ENCODE assay signal across 8 cellular contexts in the genomic region with DNA sequence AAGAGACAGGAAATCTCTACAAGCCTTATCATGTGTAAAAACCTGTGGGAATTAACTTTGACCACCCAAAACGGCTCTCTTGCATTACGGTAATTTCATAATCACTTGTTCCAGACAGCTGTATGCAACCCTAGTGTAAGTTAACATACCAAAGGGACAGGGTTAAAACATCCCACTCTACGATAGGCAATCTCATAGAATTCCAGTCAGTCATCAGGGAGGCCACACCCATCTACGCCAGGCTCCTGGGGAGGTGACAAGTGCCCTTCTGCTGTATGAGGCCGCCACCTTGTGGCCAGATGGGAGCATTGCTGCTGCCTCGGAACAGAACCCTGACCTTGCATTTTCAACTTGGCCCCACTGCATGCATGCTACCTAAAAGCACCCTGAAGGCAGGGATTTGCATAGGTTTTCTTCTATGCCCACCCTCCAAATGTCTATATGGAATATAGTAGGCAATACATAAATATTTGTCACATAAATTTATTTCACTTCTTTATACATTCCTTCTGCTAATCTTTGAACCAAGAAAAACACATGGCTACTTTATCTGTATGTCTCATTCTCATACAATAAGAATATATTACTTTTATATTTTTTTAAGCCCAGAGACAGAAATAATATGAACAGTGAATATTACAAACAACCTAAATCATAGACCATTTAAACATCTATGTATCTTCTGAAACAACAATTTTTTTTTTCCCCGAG. TPM values are rescaled to one million over a fixed set of nuclear protein-coding genes. Genes with fewer than 3 reads are reported as not detected.
DNase-seq lines count a peak whose midpoint lies in the region; ATAC-seq and TF ChIP-seq lines count a peak whose summit lies in the region.

No MANE protein-coding gene starts in this region.

- WGBS in lung, 2 donors = 14 to 17% methylated on average over 7 of the region's 7 CpGs

- ATAC-seq in GM18858 (IDR thresholded peaks at IDR 0.05; ENCODE audit: unreplicated experiment) = peak; percentile 80
- peak; percentile 97 for ATAC-seq in lung (ENCODE audit: insufficient read depth, low FRiP score)

- H3K27ac ChIP-seq in dorsolateral prefrontal cortex = peak overlapping the region in 1 of 59 donors; percentile 31
- no peak overlapping the region for H3K27ac ChIP-seq in lung (ENCODE audit: low read depth in 1 of 2, low read length in 1 of 2)

- TF ChIP-seq CTCF in dorsolateral prefrontal cortex (IDR thresholded peaks at IDR 0.05 in 54 of 56, conservative IDR thresholded peaks at IDR 0.05 in 2 of 56; ENCODE audit: low read depth in 1 of 56, partially characterized antibody in 56 of 56) (peak; percentile 98 to 100 (median 100)), lung (IDR thresholded peaks at IDR 0.05; ENCODE audit: control extremely low read depth, extremely low read depth) (peak; percentile 100)

- H3K36me3 ChIP-seq in lung (ENCODE audit: control insufficient read depth in 2 of 2, insufficient read depth in 2 of 2, low read length in 2 of 2) = no peaks in the 10 kb centered on the region

- H3K27me3 ChIP-seq in dorsolateral prefrontal cortex = no peaks in the 10 kb centered on the region
- H3K27me3 ChIP-seq in lung (ENCODE audit: control insufficient read depth, insufficient read depth) = no peaks in the 10 kb centered on the region

- no peaks in the 10 kb centered on the region for H3K4me1 ChIP-seq in lung (ENCODE audit: control insufficient read depth in 2 of 2, insufficient read depth in 2 of 2, low read length in 2 of 2)

- DNase-seq in A172 (ENCODE audit: low spot score) (peak; percentile 96), HPDE6-E6E7 (ENCODE audit: extremely low spot score) (peak; percentile 90), NCI-H82 treated with DMSO at 0.1 percent for 48 hours (lab: John Stamatoyannopoulos, UW; ENCODE audit: unreplicated experiment) (peak; percentile 88), dorsolateral prefrontal cortex (peak; percentile 81 to 92 (median 87)), lung (ENCODE audit: low spot score) (peak; percentile 91)
- DNase-seq in activated CD4-positive, alpha-beta T cell treated with anti-CD3 and anti-CD28 coated beads, Interleukin-2, amount 50 U/mL, for 4 hours = peak; percentile 83 to 84
- peak; percentile 60 for DNase-seq in stimulated activated CD8-positive, alpha-beta memory T cell treated with anti-CD3 and anti-CD28 coated beads, Interleukin-12 subunit alpha, Interleukin-12 subunit beta, amount 100 ng/mL, for 24 hours (ENCODE audit: extremely low read depth)

- intact Hi-C loops in dorsolateral prefrontal cortex (cut with DNase I) = loop anchor here in 1 of 2 donors (5.0 kb wide), 1 partner anchor 34 kb away; no protein-coding TSS in a partner anchor

- no peaks in the 10 kb centered on the region for H3K9me3 ChIP-seq in lung (ENCODE audit: control insufficient read depth in 2 of 2, insufficient read depth in 1 of 2, low read length in 1 of 2)

- H3K4me3 ChIP-seq in dorsolateral prefrontal cortex (peak overlapping the region in 7 of 59 donors; percentile 3 to 34 (median 18)), lung (no peak overlapping the region)

RNA-seq across cellular contexts. Expression of a gene that starts 12.6 kb away (rescaled TPM):
- 8.8 and 9.1 TPM in 2 replicates for total RNA-seq in A172 (2014; rRNA removed; shearing (Covaris generic))
- 1 to 10 TPM in 107 of 120 experiments, under 1 TPM in 13; 0.70 to 4.4 (median 1.9) TPM for total RNA-seq in dorsolateral prefrontal cortex
- under 1 TPM; 0.60 to 0.71 TPM for total RNA-seq in lung
- polyA plus RNA-seq in lung = under 1 TPM; 0.46 to 0.55 TPM

RNA-seq across cellular contexts. Expression of a gene that starts 12.7 kb away (rescaled TPM):
- total RNA-seq in A172 (2014; rRNA removed; shearing (Covaris generic)) = 61.0 and 70.9 TPM in 2 replicates
- total RNA-seq in dorsolateral prefrontal cortex (10 to 100 TPM; 11.7 to 22.2 (median 15.9) TPM), lung (10 to 100 TPM; 14.6 to 18.1 TPM)
- polyA plus RNA-seq in lung = 10 to 100 TPM in 1 of 2 donors, 1 to 10 TPM in 1; 6.4 to 10.8 TPM
